8 cellular contexts compared by ENCODE assay signal in genomic region chr14:90827919-90828610, GRCh38. TPM values are rescaled to one million over a fixed set of nuclear protein-coding genes. Genes with fewer than 3 reads are reported as not detected.
DNase-seq lines count a peak whose midpoint lies in the region; ATAC-seq and TF ChIP-seq lines count a peak whose summit lies in the region.

No MANE protein-coding gene starts in this region.

- peaks cover 13% of the 10 kb centered on the region for H3K9me3 Mint-ChIP-seq in activated CD4-positive, alpha-beta T cell treated with anti-CD3 and anti-CD28 coated beads, Interleukin-2, amount 10 ng/mL, durations not matched to agents 24 days and 14 days

- H3K36me3 ChIP-seq in colonic mucosa = no peaks in the 10 kb centered on the region

- intact Hi-C loops in activated CD4-positive, alpha-beta T cell treated with anti-CD3 and anti-CD28 coated beads, Interleukin-2, amount 10 ng/mL, durations not matched to agents 24 days and 14 days (cut with micrococcal nuclease) = loop anchor here (2.0 to 10.0 kb wide), 2 partner anchors 69 to 493 kb away; partner anchors contain the start of gene NRDE2
- intact Hi-C loops in colonic mucosa (cut with DNase I) = no loop called here

- no peaks in the 10 kb centered on the region for H3K27me3 Mint-ChIP-seq in activated CD4-positive, alpha-beta T cell treated with anti-CD3 and anti-CD28 coated beads, Interleukin-2, amount 10 ng/mL, durations not matched to agents 24 days and 14 days

- DNase-seq in AG08396 (ENCODE audit: low spot score) (peak; percentile 98), NCI-H446 (lab: John Stamatoyannopoulos, UW) (peak; percentile 86 to 97), colonic mucosa (peak; percentile 95)
- DNase-seq in activated CD4-positive, alpha-beta T cell treated with anti-CD3 and anti-CD28 coated beads, Interleukin-2, amount 10 ng/mL, durations not matched to agents 24 days and 14 days = peak; percentile 98
- DNase-seq in stimulated activated CD4-positive, alpha-beta T cell treated with anti-CD3 and anti-CD28 coated beads, Interleukin-1b, Interleukin-23, amount 100 ng/mL, for 1 hour (ENCODE audit: low read depth in 2 of 2) = peak; percentile 65 to 83

- peak overlapping the region; percentile 93 for H3K27ac Mint-ChIP-seq in activated CD4-positive, alpha-beta T cell treated with anti-CD3 and anti-CD28 coated beads, Interleukin-2, amount 10 ng/mL, durations not matched to agents 24 days and 14 days

- ATAC-seq in GM19035 (IDR thresholded peaks at IDR 0.05; ENCODE audit: unreplicated experiment) (peak; percentile 99), HG03342 (IDR thresholded peaks at IDR 0.05; ENCODE audit: unreplicated experiment) (peak; percentile 95)

- peak overlapping the region; percentile 80 for H3K4me3 Mint-ChIP-seq in activated CD4-positive, alpha-beta T cell treated with anti-CD3 and anti-CD28 coated beads, Interleukin-2, amount 10 ng/mL, durations not matched to agents 24 days and 14 days

- no peaks in the 10 kb centered on the region for H3K9me3 ChIP-seq in colonic mucosa

- peak overlapping the region; percentile 60 to 76 for H3K9ac ChIP-seq in colonic mucosa (ENCODE audit: low read depth in 2 of 2, low read length in 2 of 2)

- peak overlapping the region; percentile 22 for H3K4me3 ChIP-seq in colonic mucosa

- H3K27me3 ChIP-seq in colonic mucosa (no peaks in the 10 kb centered on the region), layer of hippocampus (ENCODE audit: control insufficient read depth, insufficient read depth, low read length) (no peaks in the 10 kb centered on the region)

- H3K4me1 ChIP-seq in colonic mucosa = no peaks in the 10 kb centered on the region

- H3K27ac ChIP-seq in colonic mucosa = peak overlapping the region; percentile 72
- H3K27ac ChIP-seq in layer of hippocampus (ENCODE audit: low read depth, low read length) = peak overlapping the region; percentile 69

- TF ChIP-seq CTCF in colonic mucosa (IDR thresholded peaks at IDR 0.05) = no peak

- no peaks in the 10 kb centered on the region for H3K36me3 Mint-ChIP-seq in activated CD4-positive, alpha-beta T cell treated with anti-CD3 and anti-CD28 coated beads, Interleukin-2, amount 10 ng/mL, durations not matched to agents 24 days and 14 days (ENCODE audit: low read depth)

- peaks cover 22% of the 10 kb centered on the region for H3K4me1 Mint-ChIP-seq in activated CD4-positive, alpha-beta T cell treated with anti-CD3 and anti-CD28 coated beads, Interleukin-2, amount 10 ng/mL, durations not matched to agents 24 days and 14 days

RNA-seq across cellular contexts. Expression of gene TTC7B, which starts 11.8 kb away (rescaled TPM):
- 2.4 and 5.4 TPM in 2 replicates for total RNA-seq in activated CD4-positive, alpha-beta T cell treated with anti-CD3 and anti-CD28 coated beads, Interleukin-2, amount 10 ng/mL, durations not matched to agents 24 days and 14 days
- 10 to 100 TPM in 1 of 2 donors, 1 to 10 TPM in 1; 3.3 to 11.8 TPM for total RNA-seq in colonic mucosa

Comparison
In these comparisons a context has a peak if more than half of its experiments do, and no peak if none do; other contexts are left out.
1. Peak in every context shown above with its lines: DNase-seq, ATAC-seq, H3K4me3 ChIP-seq and H3K27ac ChIP-seq.